15 cellular contexts compared by ENCODE assay signal in genomic region chr17:40422990-40423611, GRCh38. TPM values are rescaled to one million over a fixed set of nuclear protein-coding genes. Genes with fewer than 3 reads are reported as not detected.
DNase-seq lines count a peak whose midpoint lies in the region; FAIRE-seq and TF ChIP-seq lines count a peak whose summit lies in the region.
"Had no signal": no experiment of that assay in that cellular context is flagged by ENCODE, and none has a peak within 500 bp of the region (broad histone marks: within the 10 kb centered on the region; RNA-seq: fewer than 3 reads in every experiment).

No MANE protein-coding gene starts in this region.

- POLR2A ChIA-PET in H1 (lab: Charles Lee; ENCODE audit: partially characterized antibody), result interaction anchor here (0.6 to 2.2 kb wide), 16 partner anchors 10 to 1485 kb away, joined by 3 to 20 read pairs (median 4); partner anchors contain the start of genes GJD3, IGFBP4 and RARA

- no peak overlapping the region for H3K27ac ChIP-seq in H1 (ENCODE audit: low read depth, low read length)
- H3K27ac ChIP-seq: HL-60, SJSA1 had no signal

- H3K23me2 ChIP-seq in H1 (ENCODE audit: low read depth, low read length), result peaks cover 1% of the 10 kb centered on the region; the same call in 1 of the 2 replicates

- H3K4me3 Mint-ChIP-seq in progenitor cell of endocrine pancreas (ENCODE audit: low read depth), result no peak overlapping the region

- no peaks in the 10 kb centered on the region for H3K9me3 Mint-ChIP-seq in progenitor cell of endocrine pancreas (ENCODE audit: low read depth)

- H3K79me2 ChIP-seq in H1 (ENCODE audit: control insufficient read depth in 1 of 2, insufficient read depth in 2 of 2, low read length in 2 of 2), result no peaks in the 10 kb centered on the region

- TF ChIP-seq EP300 in H1 (IDR thresholded peaks at IDR 0.05; ENCODE audit: borderline replicate concordance in 1 of 2, low read depth in 2 of 2, low read length in 2 of 2), result no peak; a peak in 1 of 3 replicates

- no peak overlapping the region for H3K18ac ChIP-seq in H1 (ENCODE audit: extremely low read depth, low read length)

- TF ChIP-seq RAD21 in H1 (IDR thresholded peaks at IDR 0.05 in 1 of 2, conservative IDR thresholded peaks at IDR 0.05 in 1 of 2; ENCODE audit: low read depth in 2 of 2, low read length in 2 of 2), result no peak

- no peaks in the 10 kb centered on the region for H3K9me3 ChIP-seq in H1 (ENCODE audit: insufficient read depth in 2 of 2, low read depth in 1 of 2, low read length in 1 of 2)
- H3K9me3 ChIP-seq: SJSA1 had no signal

- peak overlapping the region; percentile 44 to 48 for H3K4me2 ChIP-seq in H1 (ENCODE audit: insufficient read depth in 1 of 2, low read depth in 2 of 2, low read length in 2 of 2)

- H3K36me3 Mint-ChIP-seq in progenitor cell of endocrine pancreas (ENCODE audit: insufficient read depth), result no peaks in the 10 kb centered on the region

- H3K79me1 ChIP-seq in H1 (ENCODE audit: low read depth, low read length), result no peaks in the 10 kb centered on the region

- H2BK5ac ChIP-seq in H1 (ENCODE audit: low read depth, low read length), result peak overlapping the region; percentile 11; the same call in 1 of the 2 replicates

- WGBS in H1 (ENCODE audit: extremely low coverage in 1 of 2, insufficient coverage in 1 of 2, insufficient read length in 1 of 2, insufficient replicate concordance in 2 of 2, low coverage in 1 of 2, low lambda C conversion rate in 2 of 2, missing lambda C conversion rate in 1 of 2), 2 experiments, result 3% methylated on average over 3 of the region's 3 CpGs; no CpG with 5 or more reads in 1 of the 2 experiments

- no peak overlapping the region for H4K8ac ChIP-seq in H1 (ENCODE audit: extremely low read depth, insufficient read depth, low read length)

- H3K27me3 ChIP-seq in H1 (replicated peaks in 1 of 4; ENCODE audit: control insufficient read depth in 3 of 4, extremely low read depth in 1 of 4, insufficient read depth in 3 of 4, low read length in 3 of 4), result no peaks in the 10 kb centered on the region
- H3K27me3 ChIP-seq: SJSA1 had no signal

- CTCF ChIA-PET in H1 (lab: Charles Lee; ENCODE audit: partially characterized antibody), result interaction anchor here (0.6 to 5.8 kb wide), 18 partner anchors 8 to 1226 kb away, joined by 3 to 38 read pairs (median 4); partner anchors contain the start of gene TOP2A

- H4K20me1 ChIP-seq in H1 (replicated peaks in 1 of 2; ENCODE audit: control insufficient read depth in 1 of 2, insufficient read depth in 2 of 2, low read length in 2 of 2), result no peaks in the 10 kb centered on the region

- H3K4me3 ChIP-seq in H1 (ENCODE audit: extremely low read depth in 1 of 4, insufficient read depth in 2 of 4, low read depth in 3 of 4, low read length in 4 of 4), result peak overlapping the region in 1 of 4 experiments; percentile 11; a peak in 1 of 8 replicates
- H3K4me3 ChIP-seq: SJSA1 had no signal

- H4K5ac ChIP-seq in H1 (ENCODE audit: insufficient read length, low read depth, low read length), result peak overlapping the region; percentile 42

- no peak overlapping the region for H3K4ac ChIP-seq in H1 (replicated peaks; ENCODE audit: insufficient read length, low read depth, low read length)

- peak; percentile 44 for DNase-seq in SIG-M5 treated with dmso at 0.1 percent for 504 hours (lab: John Stamatoyannopoulos, UW; ENCODE audit: unreplicated experiment)
- DNase-seq in SIG-M5 (lab: John Stamatoyannopoulos, UW), result no peak
- DNase-seq in NCI-H2171 treated with DMSO at 0.1 percent for 48 hours (lab: John Stamatoyannopoulos, UW), result peak; percentile 6
- DNase-seq in H1 (ENCODE audit: low read depth in 1 of 2, low spot score in 2 of 2), result peak in 1 of 2 experiments; percentile 73
- DNase-seq in progenitor cell of endocrine pancreas (ENCODE audit: low spot score, unreplicated experiment), result no peak
- DNase-seq in DMS114 treated with DMSO at 0.1 percent for 48 hours (lab: John Stamatoyannopoulos, UW; ENCODE audit: unreplicated experiment), result no peak
- DNase-seq in NCI-H345 (lab: John Stamatoyannopoulos, UW), result no peak
- no peak for DNase-seq in NCI-H1092 (lab: John Stamatoyannopoulos, UW)
- DNase-seq: activated CD4-positive, alpha-beta T cell treated with anti-CD3 and anti-CD28 coated beads, Interleukin-2, amount 50 U/mL, for 4 hours; NCI-H187 treated with DMSO at 0.1 percent for 48 hours; stimulated activated CD4-positive, alpha-beta T cell treated with anti-CD3 and anti-CD28 coated beads, Interleukin-4, amount 100 ng/mL, for 4 hours had no signal

- no peak overlapping the region for H2AFZ ChIP-seq in H1 (ENCODE audit: low read length)

- peak overlapping the region; percentile 18 for H3K27ac Mint-ChIP-seq in progenitor cell of endocrine pancreas

- no peaks in the 10 kb centered on the region for H3K36me3 ChIP-seq in H1 (ENCODE audit: control insufficient read depth in 2 of 4, insufficient read depth in 4 of 4, low read length in 3 of 4)
- H3K36me3 ChIP-seq: SJSA1 had no signal

- H3K9ac ChIP-seq in H1 (replicated peaks in 1 of 4; ENCODE audit: extremely low read depth in 1 of 4, low read depth in 3 of 4, low read length in 3 of 4), result no peak overlapping the region

- H3K14ac ChIP-seq in H1 (ENCODE audit: insufficient read length), result no peak overlapping the region

- no peaks in the 10 kb centered on the region for H3K27me3 Mint-ChIP-seq in progenitor cell of endocrine pancreas

- H3K23ac ChIP-seq in H1 (ENCODE audit: insufficient read length), result no peak overlapping the region

- no peak overlapping the region for H2AK5ac ChIP-seq in H1 (ENCODE audit: low read depth, low read length)

- peaks cover 4 to 21% (median 10%) of the 10 kb centered on the region in 4 experiments for H3K4me1 ChIP-seq in H1 (replicated peaks in 1 of 4; ENCODE audit: control insufficient read depth in 3 of 4, insufficient read depth in 4 of 4, low read length in 3 of 4)

- TF ChIP-seq CTCF in H1 (IDR thresholded peaks at IDR 0.05; ENCODE audit: control extremely low read depth in 1 of 3, insufficient read depth in 1 of 3, low read depth in 1 of 3, low read length in 3 of 3) (peak; percentile 1 to 16 (median 4); a peak in 3 of 4 replicates), progenitor cell of endocrine pancreas (IDR thresholded peaks at IDR 0.05; ENCODE audit: unreplicated experiment) (peak; percentile 31)

- H2BK15ac ChIP-seq in H1 (ENCODE audit: low read length), result no peak overlapping the region

- H2BK20ac ChIP-seq in H1 (ENCODE audit: low read length), result no peak overlapping the region

- no peak overlapping the region for H4K91ac ChIP-seq in H1 (replicated peaks; ENCODE audit: insufficient read length, low read length)

- FAIRE-seq in H1 (lab: Jason Lieb, UNC), result peak; percentile 82
- FAIRE-seq: endometrium, keratinocyte had no signal

- no peak for TF ChIP-seq POLR2A in H1 (IDR thresholded peaks at IDR 0.05; ENCODE audit: control extremely low read depth in 1 of 2, low read depth in 2 of 2, low read length in 2 of 2)

- H3K4me1 Mint-ChIP-seq in progenitor cell of endocrine pancreas (ENCODE audit: low read depth), result peaks cover 6% of the 10 kb centered on the region

- no peak overlapping the region for H2BK120ac ChIP-seq in H1 (replicated peaks; ENCODE audit: low read depth, low read length)

- no peak overlapping the region for H3K56ac ChIP-seq in H1 (replicated peaks; ENCODE audit: insufficient read length, low read depth, low read length)

- no peak overlapping the region for H2BK12ac ChIP-seq in H1 (ENCODE audit: low read depth, low read length)

TF ChIP-seq in H1, 55 proteins besides CTCF, POLR2A, EP300 and RAD21 (continues in another document):
- no peak for TF ChIP-seq YY1 (IDR thresholded peaks at IDR 0.05; ENCODE audit: low read depth, low read length)
- TF ChIP-seq JUND (IDR thresholded peaks at IDR 0.05; ENCODE audit: low read length), result no peak
- peak; percentile 99 for TF ChIP-seq SP1 (IDR thresholded peaks at IDR 0.05; ENCODE audit: low read depth, low read length)
- no peak for TF ChIP-seq KDM5A (IDR thresholded peaks at IDR 0.05; ENCODE audit: low read length)
- no peak for TF ChIP-seq BACH1 (IDR thresholded peaks at IDR 0.05; ENCODE audit: low read length)
- no peak for TF ChIP-seq KDM4A (IDR thresholded peaks at IDR 0.05; ENCODE audit: low read depth, low read length, severe bottlenecking)
- 0 out of 2 replicates have a peak, but pooled peaks have one; percentile 15 for TF ChIP-seq CHD2 (IDR thresholded peaks at IDR 0.05; ENCODE audit: low read length)

RNA-seq across cellular contexts. Expression of gene TOP2A, which starts 5.4 kb away (rescaled TPM):
- total RNA-seq in H1 (2021; fragmentation: NEBNext Ultra II Directional; extraction: Animal tissue kit (Norgen Biotek cat#: 25700)), result 276 and 291 TPM in 2 replicates
- 40.6 and 83.1 TPM in 2 replicates for polyA plus RNA-seq in H1 (2011; rRNA removed)
- 99.6 TPM for polyA plus RNA-seq in H1 (2011; cell fraction: cytosol; rRNA removed)
- 30.5 TPM for polyA plus RNA-seq in H1 (2011; cell fraction: nucleus; rRNA removed)
- polyA plus RNA-seq in H1 (2012, experiment 1 of 2), result 83.9 to 176 TPM (median 103 TPM) in 4 replicates
- polyA plus RNA-seq in H1 (2012, experiment 2 of 2), result 14.8 TPM
- 148 TPM for polyA plus RNA-seq in H1 (2013, experiment 1 of 2)
- 143 TPM for polyA plus RNA-seq in H1 (2013, experiment 2 of 2)
- polyA minus RNA-seq in H1 (2011; rRNA and poly(A)+ RNA removed), result 77.8 and 118 TPM in 2 replicates
- 70.7 TPM for polyA minus RNA-seq in H1 (2011; cell fraction: cytosol; rRNA and poly(A)+ RNA removed)
- 82.3 TPM for polyA minus RNA-seq in H1 (2011; cell fraction: nucleus; rRNA and poly(A)+ RNA removed)
- total RNA-seq in progenitor cell of endocrine pancreas, result 111 and 114 TPM in 2 replicates

RNA-seq across cellular contexts. Expression of gene IGFBP4, which starts 20.1 kb away (rescaled TPM):
- total RNA-seq in H1 (2021; fragmentation: NEBNext Ultra II Directional; extraction: Animal tissue kit (Norgen Biotek cat#: 25700)), result 105 and 109 TPM in 2 replicates
- polyA plus RNA-seq in H1 (2011; rRNA removed), result 79.9 and 85.5 TPM in 2 replicates
- polyA plus RNA-seq in H1 (2011; cell fraction: cytosol; rRNA removed), result 68.0 TPM
- polyA plus RNA-seq in H1 (2011; cell fraction: nucleus; rRNA removed), result 63.6 TPM
- 95.6 to 171 TPM (median 141 TPM) in 4 replicates for polyA plus RNA-seq in H1 (2012, experiment 1 of 2)
- 167 TPM for polyA plus RNA-seq in H1 (2012, experiment 2 of 2)
- polyA plus RNA-seq in H1 (2013, experiment 1 of 2), result 95.7 TPM
- 105 TPM for polyA plus RNA-seq in H1 (2013, experiment 2 of 2)
- 64.7 and 69.4 TPM in 2 replicates for polyA minus RNA-seq in H1 (2011; rRNA and poly(A)+ RNA removed)
- 60.8 TPM for polyA minus RNA-seq in H1 (2011; cell fraction: cytosol; rRNA and poly(A)+ RNA removed)
- polyA minus RNA-seq in H1 (2011; cell fraction: nucleus; rRNA and poly(A)+ RNA removed), result 36.3 TPM
- total RNA-seq in progenitor cell of endocrine pancreas, result 3.6 and 4.3 TPM in 2 replicates

RNA-seq across cellular contexts. Expression of gene GJD3, which starts 58.6 kb away (rescaled TPM):
- 1.4 and 1.9 TPM in 2 replicates for total RNA-seq in H1 (2021; fragmentation: NEBNext Ultra II Directional; extraction: Animal tissue kit (Norgen Biotek cat#: 25700))
- 0.53 and 0.58 TPM in 2 replicates for polyA plus RNA-seq in H1 (2011; rRNA removed)
- polyA plus RNA-seq in H1 (2011; cell fraction: cytosol; rRNA removed), result 0.66 TPM
- 0.90 TPM for polyA plus RNA-seq in H1 (2011; cell fraction: nucleus; rRNA removed)
- polyA plus RNA-seq in H1 (2012, experiment 1 of 2), result 0.25 TPM in 1 of 4 replicates, not detected in the others
- polyA plus RNA-seq in H1 (2012, experiment 2 of 2), result not detected
- 0.43 TPM for polyA plus RNA-seq in H1 (2013, experiment 1 of 2)
- 0.29 TPM for polyA plus RNA-seq in H1 (2013, experiment 2 of 2)
- not detected in 2 replicates for polyA minus RNA-seq in H1 (2011; rRNA and poly(A)+ RNA removed)
- polyA minus RNA-seq in H1 (2011; cell fraction: cytosol; rRNA and poly(A)+ RNA removed), result 3.2 TPM
- polyA minus RNA-seq in H1 (2011; cell fraction: nucleus; rRNA and poly(A)+ RNA removed), result 1.3 TPM
- not detected in 2 replicates for total RNA-seq in progenitor cell of endocrine pancreas
- total RNA-seq: SJSA1 had no signal
- polyA plus RNA-seq: keratinocyte had no signal

Comparison
In these comparisons a context has a peak if more than half of its experiments do, and no peak if none do; other contexts are left out.
1. DNase-seq: peak in SIG-M5 treated with dmso at 0.1 percent for 504 hours (single experiment) and NCI-H2171 treated with DMSO at 0.1 percent for 48 hours (single experiment); none in SIG-M5 (single experiment), progenitor cell of endocrine pancreas (single experiment), DMS114 treated with DMSO at 0.1 percent for 48 hours (single experiment), NCI-H345 (single experiment) and NCI-H1092 (single experiment).
2. RNA of gene IGFBP4, which starts 20.1 kb away (total RNA-seq): 105 to 109 TPM in H1; 3.6 to 4.3 TPM in progenitor cell of endocrine pancreas; every median in the first group is over 10 times any median in the second.